ENCODE assay signal across 17 cellular contexts in genomic region chr5:173746050-173746449, GRCh38.
A peak's percentile ranks its signal among the peaks of the same experiment; 100 is the strongest.
DNase-seq lines count a peak whose midpoint lies in the region; ATAC-seq and TF ChIP-seq lines count a peak whose summit lies in the region.
"Had no signal": no experiment of that assay in that cellular context is flagged by ENCODE, and none has a peak within 500 bp of the region (broad histone marks: within the 10 kb centered on the region; RNA-seq: fewer than 3 reads in every experiment).

No MANE protein-coding gene starts in this region.

- H3K4me3 ChIP-seq in KMS-11 (IDR thresholded peaks at IDR 0.05; ENCODE audit: insufficient read depth, low read depth, low read length): no peak overlapping the region
- no peak overlapping the region for H3K4me3 ChIP-seq in heart right ventricle
- H3K4me3 ChIP-seq: left lung, SK-N-MC had no signal

- H3K9me3 Mint-ChIP-seq in brain (no peaks in the 10 kb centered on the region), nephron (no peaks in the 10 kb centered on the region)
- H3K9me3 Mint-ChIP-seq in activated naive CD4-positive, alpha-beta T cell treated with anti-CD3 and anti-CD28 coated beads for 36 hours: no peaks in the 10 kb centered on the region
- H3K9me3 Mint-ChIP-seq: activated CD4-positive, alpha-beta memory T cell treated with anti-CD3 and anti-CD28 coated beads, Interleukin-2, amount 10 ng/mL, durations not matched to agents 7 days and 5 days; activated T-cell treated with anti-CD3 and anti-CD28 coated beads, Interleukin-2, amount 50 U/mL, for 4 hours; central memory CD8-positive, alpha-beta T cell had no signal

- 77 to 89% methylated on average over 5 of the region's 5 CpGs for WGBS in heart right ventricle, 2 donors

- H3K36me3 ChIP-seq in KMS-11 (ENCODE audit: insufficient read depth): no peaks in the 10 kb centered on the region
- no peaks in the 10 kb centered on the region for H3K36me3 ChIP-seq in heart right ventricle
- H3K36me3 ChIP-seq: left lung had no signal

- ATAC-seq in heart right ventricle: no peak
- no peak for ATAC-seq in GM21390 (IDR thresholded peaks at IDR 0.05; ENCODE audit: unreplicated experiment)
- ATAC-seq: activated T-cell treated with anti-CD3 and anti-CD28 coated beads, Interleukin-2, amount 50 U/mL, for 4 hours had no signal

- H3K27me3 Mint-ChIP-seq in brain: peaks cover 4% of the 10 kb centered on the region
- H3K27me3 Mint-ChIP-seq in nephron (ENCODE audit: low read depth): peaks cover 6% of the 10 kb centered on the region
- no peaks in the 10 kb centered on the region for H3K27me3 Mint-ChIP-seq in activated naive CD4-positive, alpha-beta T cell treated with anti-CD3 and anti-CD28 coated beads for 36 hours (ENCODE audit: low read depth)
- H3K27me3 Mint-ChIP-seq: activated CD4-positive, alpha-beta memory T cell treated with anti-CD3 and anti-CD28 coated beads, Interleukin-2, amount 10 ng/mL, durations not matched to agents 7 days and 5 days had no signal

- H3K4me1 Mint-ChIP-seq in brain (peaks cover 33% of the 10 kb centered on the region), nephron (peaks cover 41% of the 10 kb centered on the region)
- H3K4me1 Mint-ChIP-seq in activated naive CD4-positive, alpha-beta T cell treated with anti-CD3 and anti-CD28 coated beads for 36 hours (ENCODE audit: low read depth): peaks cover 4% of the 10 kb centered on the region
- H3K4me1 Mint-ChIP-seq: activated CD4-positive, alpha-beta memory T cell treated with anti-CD3 and anti-CD28 coated beads, Interleukin-2, amount 10 ng/mL, durations not matched to agents 7 days and 5 days had no signal

- peak overlapping the region; percentile 77 for H3K4me2 ChIP-seq in KMS-11

- no peaks in the 10 kb centered on the region for H4K20me1 ChIP-seq in KMS-11 (ENCODE audit: insufficient read depth)

- H3K27ac Mint-ChIP-seq in brain (peak overlapping the region in 3 of 5 experiments; percentile 25 to 71 (median 26)), nephron (peak overlapping the region; percentile 88 to 100 (median 97))
- no peak overlapping the region for H3K27ac Mint-ChIP-seq in activated naive CD4-positive, alpha-beta T cell treated with anti-CD3 and anti-CD28 coated beads for 36 hours
- H3K27ac Mint-ChIP-seq: activated CD4-positive, alpha-beta memory T cell treated with anti-CD3 and anti-CD28 coated beads, Interleukin-2, amount 10 ng/mL, durations not matched to agents 7 days and 5 days had no signal

- H3K4me3 Mint-ChIP-seq in brain (no peak overlapping the region), nephron (no peak overlapping the region)
- no peak overlapping the region for H3K4me3 Mint-ChIP-seq in activated naive CD4-positive, alpha-beta T cell treated with anti-CD3 and anti-CD28 coated beads for 36 hours
- H3K4me3 Mint-ChIP-seq: activated CD4-positive, alpha-beta memory T cell treated with anti-CD3 and anti-CD28 coated beads, Interleukin-2, amount 10 ng/mL, durations not matched to agents 7 days and 5 days; activated T-cell treated with anti-CD3 and anti-CD28 coated beads, Interleukin-2, amount 50 U/mL, for 4 hours; central memory CD8-positive, alpha-beta T cell had no signal

- H3K27ac ChIP-seq in KMS-11: peak overlapping the region; percentile 86
- H3K27ac ChIP-seq in heart right ventricle: no peak overlapping the region
- H3K27ac ChIP-seq: left lung, SK-N-MC had no signal

- no peak for TF ChIP-seq CTCF in KMS-11 (conservative IDR thresholded peaks at IDR 0.05; ENCODE audit: low read depth, low read length)
- no peak for TF ChIP-seq CTCF in brain (conservative IDR thresholded peaks at IDR 0.05)
- no peak for TF ChIP-seq CTCF in nephron (IDR thresholded peaks at IDR 0.05; ENCODE audit: unreplicated experiment in 3 of 3)
- TF ChIP-seq CTCF in heart right ventricle (IDR thresholded peaks at IDR 0.05): no peak

- CTCF ChIA-PET in activated naive CD4-positive, alpha-beta T cell treated with anti-CD3 and anti-CD28 coated beads for 36 hours (lab: Charles Lee): no interaction called here

- intact Hi-C loops in activated naive CD4-positive, alpha-beta T cell treated with anti-CD3 and anti-CD28 coated beads for 36 hours (cut with micrococcal nuclease): no loop called here
- intact Hi-C loops in heart right ventricle (cut with DNase I): no loop called here

- H3K36me3 Mint-ChIP-seq in brain: no peaks in the 10 kb centered on the region
- H3K36me3 Mint-ChIP-seq in nephron (ENCODE audit: low read depth): no peaks in the 10 kb centered on the region
- H3K36me3 Mint-ChIP-seq in activated naive CD4-positive, alpha-beta T cell treated with anti-CD3 and anti-CD28 coated beads for 36 hours (ENCODE audit: low read depth): no peaks in the 10 kb centered on the region

- no peaks in the 10 kb centered on the region for H3K9me3 ChIP-seq in heart right ventricle
- H3K9me3 ChIP-seq: left lung had no signal

- H3K4me1 ChIP-seq in KMS-11 (ENCODE audit: low read depth, poor library complexity, severe bottlenecking): peaks cover 85% of the 10 kb centered on the region
- peaks cover 0 to 20% (median 0%) of the 10 kb centered on the region in 9 donors for H3K4me1 ChIP-seq in heart right ventricle

- DNase-seq in EH (ENCODE audit: low read depth) (peak; percentile 4), GM19240 (ENCODE audit: insufficient read length, low spot score) (no peak), heart right ventricle (no peak)
- DNase-seq in activated naive CD4-positive, alpha-beta T cell treated with anti-CD3 and anti-CD28 coated beads for 36 hours: no peak
- DNase-seq: activated CD4-positive, alpha-beta memory T cell treated with anti-CD3 and anti-CD28 coated beads, Interleukin-2, amount 10 ng/mL, durations not matched to agents 7 days and 5 days; activated T-cell treated with anti-CD3 and anti-CD28 coated beads, Interleukin-2, amount 50 U/mL, for 4 hours; DMS 273 treated with DMSO at 0.1 percent for 48 hours; left lung; NCI-H510A treated with DMSO at 0.1 percent for 48 hours; OCI-M1; posterior cingulate gyrus had no signal

- peak overlapping the region; percentile 60; the same call in 1 of the 2 replicates for H3K9ac ChIP-seq in KMS-11

- H3K79me2 ChIP-seq in KMS-11 (ENCODE audit: insufficient read depth, low read depth): no peaks in the 10 kb centered on the region

- H3K27me3 ChIP-seq in KMS-11 (ENCODE audit: insufficient read depth, low read depth) (no peaks in the 10 kb centered on the region), heart right ventricle (no peaks in the 10 kb centered on the region)
- H3K27me3 ChIP-seq: left lung had no signal

- H2AFZ ChIP-seq in KMS-11 (ENCODE audit: low read depth): peak overlapping the region; percentile 30; the same call in 1 of the 2 replicates
